In the genomic region with DNA sequence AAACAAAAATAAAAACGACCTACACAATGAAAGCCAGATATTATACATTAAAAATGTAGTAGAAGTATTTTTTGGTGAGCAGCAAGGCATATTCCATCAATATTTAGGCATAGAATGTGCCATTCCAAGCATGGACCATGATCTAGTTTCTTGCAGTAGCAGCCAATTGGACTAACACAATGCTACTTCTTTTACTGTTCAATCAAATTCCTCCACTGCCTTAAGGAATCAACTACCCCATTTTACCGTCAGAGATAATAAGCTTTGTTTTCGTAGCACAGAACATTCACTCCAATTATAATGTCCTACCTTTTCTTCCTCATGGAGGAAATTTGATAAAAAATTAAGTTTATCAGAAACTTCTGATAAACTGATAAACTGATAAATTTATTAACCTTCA, we compare ENCODE assay signal across 8 cellular contexts. TPM values are rescaled to one million over a fixed set of nuclear protein-coding genes. Genes with fewer than 3 reads are reported as not detected.
DNase-seq lines count a peak whose midpoint lies in the region; ATAC-seq and TF ChIP-seq lines count a peak whose summit lies in the region.

No MANE protein-coding gene starts in this region.

- H3K9me3 ChIP-seq in left ventricle myocardium inferior (replicated peaks): no peaks in the 10 kb centered on the region
- H3K9me3 ChIP-seq in upper lobe of right lung: no peaks in the 10 kb centered on the region

- ATAC-seq in upper lobe of right lung: no peak

- H3K4me1 ChIP-seq in left ventricle myocardium inferior (peaks cover 61% of the 10 kb centered on the region), upper lobe of right lung (peaks cover 20% of the 10 kb centered on the region)

- peaks cover 2% of the 10 kb centered on the region for H3K36me3 Mint-ChIP-seq in activated naive CD8-positive, alpha-beta T cell

- no peaks in the 10 kb centered on the region for H3K9me3 Mint-ChIP-seq in activated naive CD8-positive, alpha-beta T cell (ENCODE audit: low read depth)

- DNase-seq in left ventricle myocardium inferior: no peak
- DNase-seq in cardiac septum (ENCODE audit: low spot score): no peak
- DNase-seq in kidney glomerular epithelial cell (lab: John Stamatoyannopoulos, UW): peak; percentile 11
- DNase-seq in upper lobe of right lung: no peak
- DNase-seq in GM19240 (ENCODE audit: insufficient read length, low spot score): no peak
- no peak for DNase-seq in NCI-H524 (lab: John Stamatoyannopoulos, UW)
- DNase-seq in SKM-1 treated with dmso at 0.1 percent for 144 hours (lab: John Stamatoyannopoulos, UW; ENCODE audit: unreplicated experiment): no peak

- H3K4me3 ChIP-seq in left ventricle myocardium inferior (peak overlapping the region; percentile 99), upper lobe of right lung (peak overlapping the region; percentile 98)

- peak overlapping the region; percentile 97 for H3K4me3 Mint-ChIP-seq in activated naive CD8-positive, alpha-beta T cell

- peak overlapping the region; percentile 94 for H3K27ac Mint-ChIP-seq in activated naive CD8-positive, alpha-beta T cell

- H3K27me3 ChIP-seq in left ventricle myocardium inferior (ENCODE audit: low read depth) (no peaks in the 10 kb centered on the region), upper lobe of right lung (no peaks in the 10 kb centered on the region)

- H3K4me1 Mint-ChIP-seq in activated naive CD8-positive, alpha-beta T cell (ENCODE audit: low read depth): peaks cover 42% of the 10 kb centered on the region

- intact Hi-C loops in left ventricle myocardium inferior (cut with micrococcal nuclease) (no loop called here), cardiac septum (cut with DNase I) (loop anchor here (5.0 kb wide), 2 partner anchors 149 to 211 kb away; partner anchors contain the start of gene GINM1), upper lobe of right lung (cut with DNase I) (no loop called here)

- peak overlapping the region; percentile 100 for H3K27ac ChIP-seq in left ventricle myocardium inferior (replicated peaks)
- peak overlapping the region; percentile 100 for H3K27ac ChIP-seq in upper lobe of right lung

- TF ChIP-seq CTCF in left ventricle myocardium inferior (IDR thresholded peaks at IDR 0.05; ENCODE audit: borderline replicate concordance) (no peak), upper lobe of right lung (IDR thresholded peaks at IDR 0.05) (no peak)

- H3K27me3 Mint-ChIP-seq in activated naive CD8-positive, alpha-beta T cell: no peaks in the 10 kb centered on the region

- no peaks in the 10 kb centered on the region for H3K36me3 ChIP-seq in left ventricle myocardium inferior
- H3K36me3 ChIP-seq in upper lobe of right lung: no peaks in the 10 kb centered on the region

RNA-seq across cellular contexts. Expression of gene LATS1, which starts 1.3 kb away (rescaled TPM):
- total RNA-seq in left ventricle myocardium inferior (10.8 TPM), cardiac septum (14.6 TPM), upper lobe of right lung (29.8 TPM)

RNA-seq across cellular contexts. Expression of gene NUP43, which starts 29.7 kb away (rescaled TPM):
- total RNA-seq in left ventricle myocardium inferior: 29.7 TPM
- 23.2 TPM for total RNA-seq in cardiac septum
- total RNA-seq in upper lobe of right lung: 23.9 TPM

RNA-seq across cellular contexts. Expression of gene PCMT1, which starts 33.0 kb away (rescaled TPM):
- total RNA-seq in left ventricle myocardium inferior: 166 TPM
- total RNA-seq in cardiac septum: 130 TPM
- 69.4 TPM for total RNA-seq in upper lobe of right lung
